22 cellular contexts compared by ENCODE assay signal in the genomic region with DNA sequence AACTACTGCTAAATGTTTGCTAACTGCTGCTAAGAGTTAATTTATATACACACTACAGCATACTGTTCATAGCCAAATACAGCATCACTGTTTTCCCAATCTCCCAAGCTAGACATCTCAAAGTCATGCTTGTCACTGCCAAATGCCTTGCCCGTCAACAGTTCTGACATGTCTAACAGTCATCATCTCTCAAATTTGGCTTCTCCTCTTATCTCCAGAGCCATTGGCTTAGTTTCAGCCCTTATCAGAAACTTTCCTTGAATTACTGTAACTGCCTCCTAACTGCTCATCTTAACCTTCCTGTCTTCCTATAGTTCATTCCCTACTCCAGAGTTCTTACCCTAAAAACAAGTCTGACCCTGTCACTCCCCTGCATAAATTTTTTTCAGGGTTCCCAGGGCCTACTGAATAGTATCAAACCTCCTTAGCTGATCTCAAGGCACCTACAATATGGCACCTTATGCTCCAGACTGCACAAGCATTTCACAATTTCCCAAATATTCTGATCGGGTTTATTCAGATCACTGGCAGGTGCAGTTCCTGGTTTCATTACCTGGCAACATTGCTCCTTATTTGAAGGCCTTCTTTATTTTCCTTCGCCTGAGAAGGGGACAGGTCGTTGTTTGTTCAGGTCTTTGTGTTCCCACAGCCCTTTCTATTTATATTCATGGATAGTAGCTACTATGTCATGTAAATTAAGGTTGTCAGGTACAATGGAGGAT. TPM values are rescaled to one million over a fixed set of nuclear protein-coding genes. Genes with fewer than 3 reads are reported as not detected.
DNase-seq lines count a peak whose midpoint lies in the region; ATAC-seq, FAIRE-seq and TF ChIP-seq lines count a peak whose summit lies in the region.
"Had no signal": no experiment of that assay in that cellular context is flagged by ENCODE, and none has a peak within 500 bp of the region (broad histone marks: within the 10 kb centered on the region; RNA-seq: fewer than 3 reads in every experiment).

No MANE protein-coding gene starts in this region.

- in situ Hi-C loops in K562 (cut with MboI) (no loop called here), HepG2 (cut with HindIII; ENCODE audit: extremely low pct_ligation_motif_present, low pct_unique_long_range_greater_than_20kb) (no loop called here)

- H3K36me3 ChIP-seq in K562 (ENCODE audit: control insufficient read depth, insufficient read depth, low read length) (no peaks in the 10 kb centered on the region), mesendoderm (ENCODE audit: control insufficient read depth, insufficient read depth, low read length) (no peaks in the 10 kb centered on the region), HepG2 (replicated peaks in 1 of 2; ENCODE audit: control insufficient read depth in 1 of 2, insufficient read depth in 2 of 2, low read length in 2 of 2) (no peaks in the 10 kb centered on the region)
- no peaks in the 10 kb centered on the region for H3K36me3 ChIP-seq in naive thymus-derived CD4-positive, alpha-beta T cell (ENCODE audit: control insufficient read depth in 2 of 3, insufficient read depth in 3 of 3, low read length in 3 of 3)
- H3K36me3 ChIP-seq: SJSA1 had no signal

- H3K79me2 ChIP-seq in K562 (ENCODE audit: control insufficient read depth, insufficient read depth, low read length) (no peaks in the 10 kb centered on the region), mesendoderm (ENCODE audit: control insufficient read depth, insufficient read depth, low read length) (no peaks in the 10 kb centered on the region), HepG2 (ENCODE audit: insufficient read depth, low read length) (no peaks in the 10 kb centered on the region)

- H3K27me3 Mint-ChIP-seq in naive thymus-derived CD4-positive, alpha-beta T cell, result no peaks in the 10 kb centered on the region

- peaks cover 0 to 8% (median 0%) of the 10 kb centered on the region in 11 donors for H3K9me3 Mint-ChIP-seq in naive thymus-derived CD4-positive, alpha-beta T cell

- H2BK120ac ChIP-seq in mesendoderm (ENCODE audit: low read depth, low read length), result no peak overlapping the region

- H3K4me3 Mint-ChIP-seq in naive thymus-derived CD4-positive, alpha-beta T cell, result no peak overlapping the region
- H3K4me3 Mint-ChIP-seq: H9 had no signal

- CTCF ChIA-PET in K562 (lab: Yijun Ruan, JAX; ENCODE audit: low intra/inter-chr PET ratio) (no interaction called here), HepG2 (lab: Yijun Ruan, JAX; ENCODE audit: low intra/inter-chr PET ratio, low total read pairs) (no interaction called here)
- CTCF ChIA-PET in naive thymus-derived CD4-positive, alpha-beta T cell (lab: Charles Lee), result no interaction called here

- H3K27ac Mint-ChIP-seq in naive thymus-derived CD4-positive, alpha-beta T cell, result no peak overlapping the region

- TF ChIP-seq RAD21 in K562 (CRISPR knock-in tag; conservative IDR thresholded peaks at IDR 0.05 in 1 of 2, IDR thresholded peaks at IDR 0.05 in 1 of 2) (0 out of 4 replicates have a peak, but pooled peaks of 1 of the 2 experiments have one; percentile 8), HepG2 (CRISPR knock-in tag; IDR thresholded peaks at IDR 0.05) (no peak)

- no peaks in the 10 kb centered on the region for H3K79me1 ChIP-seq in mesendoderm (ENCODE audit: low read length)

- no peak overlapping the region for H2BK15ac ChIP-seq in mesendoderm (replicated peaks; ENCODE audit: low read depth)

- no peak overlapping the region for H4K5ac ChIP-seq in mesendoderm (ENCODE audit: low read length)

- no peak overlapping the region for H3K23ac ChIP-seq in mesendoderm (ENCODE audit: low read length)

- H3K9me3 ChIP-seq in K562 (replicated peaks; ENCODE audit: control insufficient read depth, insufficient read depth, low read depth, low read length) (no peaks in the 10 kb centered on the region), HepG2 (ENCODE audit: low read length) (no peaks in the 10 kb centered on the region)
- no peaks in the 10 kb centered on the region for H3K9me3 ChIP-seq in naive thymus-derived CD4-positive, alpha-beta T cell (ENCODE audit: control insufficient read depth in 2 of 3, low read length in 3 of 3)
- H3K9me3 ChIP-seq: Caco-2, SJSA1 had no signal

- DNase-seq in NCI-H748 (lab: John Stamatoyannopoulos, UW; ENCODE audit: unreplicated experiment), result peak; percentile 43
- no peak for DNase-seq in NCI-H748 treated with DMSO at 0.1 percent for 48 hours (lab: John Stamatoyannopoulos, UW)
- DNase-seq in NCI-H2029 (lab: John Stamatoyannopoulos, UW), result peak; percentile 27
- peak; percentile 32 to 78 (median 49) for DNase-seq in K562 (ENCODE audit: extremely low read depth in 1 of 4, low spot score in 3 of 4)
- DNase-seq in mesendoderm, result no peak
- DNase-seq in HepG2 (ENCODE audit: low spot score), result no peak
- DNase-seq in DMS153 (lab: John Stamatoyannopoulos, UW), result no peak
- no peak for DNase-seq in naive thymus-derived CD4-positive, alpha-beta T cell
- DNase-seq: Caco-2, DMS53, H9, KG1, NCI-H1092, NCI-H187 treated with DMSO at 0.1 percent for 48 hours, NCI-H446, RPMI8226, SW 1271 had no signal

- no peak overlapping the region for H2AK5ac ChIP-seq in mesendoderm (ENCODE audit: low read length)

- POLR2A ChIA-PET in K562 (lab: Yijun Ruan, JAX), result interaction anchor here (0.6 to 1.5 kb wide), 4 partner anchors 9 to 22 kb away, joined by 3 to 4 read pairs (median 4); no protein-coding TSS in a partner anchor
- POLR2A ChIA-PET in HepG2 (lab: Yijun Ruan, JAX), result no interaction called here
- POLR2A ChIA-PET in naive thymus-derived CD4-positive, alpha-beta T cell (lab: Charles Lee), result no interaction called here

- H3K9ac ChIP-seq in K562 (ENCODE audit: insufficient read depth in 1 of 2, low read depth in 2 of 2, low read length in 2 of 2) (peak overlapping the region in 1 of 2 experiments; percentile 31; a peak in 1 of 4 replicates), mesendoderm (ENCODE audit: low read length) (no peak overlapping the region), HepG2 (ENCODE audit: insufficient read depth, low read depth, low read length) (no peak overlapping the region)

- no TSS peak for BruUV-seq in K562 (replicated peaks; lab: Mats Ljungman, UMichigan)
- BruUV-seq in HepG2 (replicated peaks; lab: Mats Ljungman, UMichigan), result no TSS peak

- no peak overlapping the region for H4K8ac ChIP-seq in mesendoderm (ENCODE audit: low read depth, low read length)

- TF ChIP-seq POLR2A in K562 (conservative IDR thresholded peaks at IDR 0.05), result no peak
- no peak for TF ChIP-seq POLR2A in HepG2 (IDR thresholded peaks at IDR 0.05; ENCODE audit: insufficient read depth in 1 of 2, low read depth in 2 of 2, low read length in 2 of 2)

- intact Hi-C loops in K562 (cut with micrococcal nuclease), result no loop called here
- intact Hi-C loops in HepG2 (cut with micrococcal nuclease; ENCODE audit: unreplicated experiment), result no loop called here
- intact Hi-C loops in naive thymus-derived CD4-positive, alpha-beta T cell (cut with micrococcal nuclease), result loop anchor here in 1 of 2 donors (5.0 kb wide), 1 partner anchor 423 kb away; no protein-coding TSS in a partner anchor

- H3K4me1 ChIP-seq in K562 (replicated peaks in 1 of 2; ENCODE audit: control insufficient read depth in 2 of 2, insufficient read depth in 2 of 2, low read length in 2 of 2), result peaks cover 9 to 33% of the 10 kb centered on the region in 2 experiments; a peak in 4 of 5 replicates
- H3K4me1 ChIP-seq in mesendoderm (ENCODE audit: control insufficient read depth, low read depth, low read length), result no peaks in the 10 kb centered on the region
- H3K4me1 ChIP-seq in HepG2 (ENCODE audit: insufficient read depth, low read length), result peaks cover 27% of the 10 kb centered on the region
- no peaks in the 10 kb centered on the region for H3K4me1 ChIP-seq in naive thymus-derived CD4-positive, alpha-beta T cell (ENCODE audit: control insufficient read depth in 2 of 2, insufficient read depth in 2 of 2, low read length in 2 of 2)

- no peaks in the 10 kb centered on the region for H3K9me1 ChIP-seq in K562 (ENCODE audit: control insufficient read depth, insufficient read depth, low read length)

- WGBS in K562 (ENCODE audit: insufficient coverage, low coverage, missing lambda C conversion rate), result 18% methylated on average over 4 of the region's 4 CpGs
- WGBS in mesendoderm (ENCODE audit: extremely low coverage, insufficient coverage, low lambda C conversion rate), result no CpG with 5 or more reads among the region's 4 CpGs
- 76% methylated on average over 4 of the region's 4 CpGs for WGBS in HepG2 (ENCODE audit: low lambda C conversion rate)

- peaks cover 0 to 6% (median 0%) of the 10 kb centered on the region in 5 donors for H3K36me3 Mint-ChIP-seq in naive thymus-derived CD4-positive, alpha-beta T cell

- H3K4ac ChIP-seq in mesendoderm (ENCODE audit: low read depth, low read length), result peak overlapping the region; percentile 36

- H3K4me1 Mint-ChIP-seq in naive thymus-derived CD4-positive, alpha-beta T cell, result peaks cover 0 to 6% (median 3%) of the 10 kb centered on the region in 7 donors

- H3K4me2 ChIP-seq in K562 (ENCODE audit: insufficient read depth, low read length) (peak overlapping the region; percentile 55), mesendoderm (ENCODE audit: low read length) (no peak overlapping the region), HepG2 (ENCODE audit: low read depth, low read length) (no peak overlapping the region)

- no peak overlapping the region for H3K18ac ChIP-seq in mesendoderm (ENCODE audit: low read length)

- ATAC-seq in K562, result peak; percentile 86
- ATAC-seq in HepG2, result no peak
- no peak for ATAC-seq in naive thymus-derived CD4-positive, alpha-beta T cell

- H3K4me3 ChIP-seq in K562 (no peak overlapping the region), mesendoderm (ENCODE audit: low read length) (no peak overlapping the region), HepG2 (replicated peaks in 1 of 3; ENCODE audit: insufficient read depth in 1 of 3, low read depth in 2 of 3, low read length in 3 of 3) (no peak overlapping the region)
- no peak overlapping the region for H3K4me3 ChIP-seq in naive thymus-derived CD4-positive, alpha-beta T cell (ENCODE audit: low read length)
- H3K4me3 ChIP-seq: SJSA1 had no signal

- no peak overlapping the region for H2BK5ac ChIP-seq in mesendoderm (ENCODE audit: low read length)

- H4K20me1 ChIP-seq in K562 (replicated peaks; ENCODE audit: control insufficient read depth, insufficient read depth, low read length) (no peaks in the 10 kb centered on the region), HepG2 (ENCODE audit: insufficient read depth, low read length) (no peaks in the 10 kb centered on the region)

- FAIRE-seq in K562 (lab: Jason Lieb, UNC) (peak; percentile 91), HepG2 (lab: Jason Lieb, UNC) (no peak)
- FAIRE-seq: A204.1 had no signal

- H3K27ac ChIP-seq in K562 (ENCODE audit: extremely low read depth, low read depth, low read length) (peak overlapping the region; percentile 60), mesendoderm (ENCODE audit: low read depth, low read length) (no peak overlapping the region), HepG2 (ENCODE audit: extremely low read length, insufficient read depth, low read length) (no peak overlapping the region)
- H3K27ac ChIP-seq in naive thymus-derived CD4-positive, alpha-beta T cell (ENCODE audit: low read depth, low read length), result no peak overlapping the region
- H3K27ac ChIP-seq: C4-2B, SJSA1 had no signal

- H3K27me3 ChIP-seq in K562 (ENCODE audit: control insufficient read depth in 2 of 2, insufficient read depth in 2 of 2, low read length in 2 of 2) (no peaks in the 10 kb centered on the region), mesendoderm (ENCODE audit: insufficient read depth, low read length, poor library complexity) (no peaks in the 10 kb centered on the region), HepG2 (ENCODE audit: control insufficient read depth in 1 of 2, insufficient read depth in 2 of 2, low read length in 2 of 2) (no peaks in the 10 kb centered on the region)
- H3K27me3 ChIP-seq in naive thymus-derived CD4-positive, alpha-beta T cell (ENCODE audit: control insufficient read depth in 2 of 2, insufficient read depth in 2 of 2, low read length in 2 of 2), result no peaks in the 10 kb centered on the region
- H3K27me3 ChIP-seq: SJSA1 had no signal

- H2AFZ ChIP-seq in K562 (ENCODE audit: low read depth, low read length) (peak overlapping the region; percentile 54; the same call in 1 of the 2 replicates), HepG2 (ENCODE audit: low read length) (no peak overlapping the region)

- peak; percentile 96 for TF ChIP-seq EP300 in K562 (IDR thresholded peaks at IDR 0.05; ENCODE audit: low read length)
- TF ChIP-seq EP300 in HepG2 (IDR thresholded peaks at IDR 0.05; ENCODE audit: low read depth in 2 of 2, low read length in 2 of 2), result no peak
- no peak for TF ChIP-seq EP300 in HepG2 (CRISPR knock-in tag; IDR thresholded peaks at IDR 0.05; ENCODE audit: borderline replicate concordance)

- no peak overlapping the region for H3K56ac ChIP-seq in mesendoderm (ENCODE audit: low read length)

- no peak for TF ChIP-seq CTCF in K562 (IDR thresholded peaks at IDR 0.05 in 2 of 3, conservative IDR thresholded peaks at IDR 0.05 in 1 of 3; ENCODE audit: insufficient read depth in 2 of 3, low read depth in 1 of 3, low read length in 3 of 3)
- no peak for TF ChIP-seq CTCF in HepG2 (CRISPR knock-in tag; IDR thresholded peaks at IDR 0.05)

RNA-seq across cellular contexts. Expression of gene ANKRD55, which starts 55.9 kb away (rescaled TPM):
- total RNA-seq in K562 (2011; cell fraction: chromatin; rRNA removed; ENCODE audit: low replicate concordance), result 2.5 and 3.5 TPM in 2 replicates
- total RNA-seq in K562 (2011; cell fraction: nucleolus; rRNA removed), result 0.92 and 2.2 TPM in 2 replicates
- total RNA-seq in K562 (2011; cell fraction: nucleoplasm; rRNA removed), result 1.6 and 2.2 TPM in 2 replicates
- 4.4 and 4.8 TPM in 2 replicates for total RNA-seq in K562 (2014; rRNA removed)
- total RNA-seq in K562 (2014; rRNA removed; fragmentation: Illumina TruSeq; extraction: Trizol), result 3.2 and 3.5 TPM in 2 replicates
- 7.1 and 7.5 TPM in 2 replicates for total RNA-seq in K562 (2015; rRNA removed; fragmentation: Illumina TruSeq; extraction: Trizol)
- 3.4 and 3.6 TPM in 2 replicates for total RNA-seq in K562 (2021)
- polyA plus RNA-seq in K562 (2011; rRNA removed), result 2.3 and 10.6 TPM in 2 replicates
- polyA plus RNA-seq in K562 (2011; cell fraction: cytosol; rRNA removed), result 2.2 and 8.9 TPM in 2 replicates
- 1.2 and 6.2 TPM in 2 replicates for polyA plus RNA-seq in K562 (2011; cell fraction: nucleus; rRNA removed)
- 8.3 and 11.9 TPM in 2 replicates for polyA plus RNA-seq in K562 (2012)
- polyA plus RNA-seq in K562 (2014; fragmentation: Illumina TruSeq; extraction: Trizol), result 5.8 and 6.5 TPM in 2 replicates
- polyA plus RNA-seq in K562 (2014; fragmentation: Nextera tagmentation; extraction: Ambion mirVana), result 10 to 100 TPM in 1 of 2 experiments, 1 to 10 TPM in 1; 10.0 to 10.2 TPM
- polyA plus RNA-seq in K562 (2014; rRNA removed), result 4.6 TPM in 2 replicates
- 2.0 and 11.6 TPM in 2 replicates for polyA minus RNA-seq in K562 (2011; rRNA and poly(A)+ RNA removed)
- 4.0 TPM in 1 of 2 replicates, not detected in the other for polyA minus RNA-seq in K562 (2011; cell fraction: cytosol; rRNA and poly(A)+ RNA removed)
- 1.2 and 3.1 TPM in 2 replicates for polyA minus RNA-seq in K562 (2011; cell fraction: nucleus; rRNA and poly(A)+ RNA removed)
- polyA plus RNA-seq in mesendoderm (2013, experiment 1 of 2), result 0.10 TPM
- 0.08 TPM for polyA plus RNA-seq in mesendoderm (2013, experiment 2 of 2)
- 0.11 and 0.31 TPM in 2 replicates for total RNA-seq in HepG2 (2016; rRNA removed; fragmentation: Illumina TruSeq; extraction: Trizol)
- total RNA-seq in HepG2 (2016; cell fraction: cytosol; rRNA removed; fragmentation: Illumina TruSeq; extraction: Trizol; ENCODE audit: low read depth), result not detected in 2 replicates
- total RNA-seq in HepG2 (2016; cell fraction: insoluble cytoplasmic fraction; rRNA removed; fragmentation: Illumina TruSeq; extraction: Trizol), result 0.17 TPM in 1 of 2 replicates, not detected in the other
- 0.24 and 0.31 TPM in 2 replicates for total RNA-seq in HepG2 (2016; cell fraction: membrane; rRNA removed; fragmentation: Illumina TruSeq; extraction: Trizol)
- 0.25 TPM in 1 of 2 replicates, not detected in the other for total RNA-seq in HepG2 (2016; cell fraction: nucleus; rRNA removed; fragmentation: Illumina TruSeq; extraction: Trizol)
- 0.10 and 0.28 TPM in 2 replicates for polyA plus RNA-seq in HepG2 (2011; rRNA removed)
- 0.12 and 0.13 TPM in 2 replicates for polyA plus RNA-seq in HepG2 (2011; cell fraction: cytosol; rRNA removed)
- 0.09 and 0.18 TPM in 2 replicates for polyA plus RNA-seq in HepG2 (2011; cell fraction: nucleus; rRNA removed)
- 0.12 TPM in 1 of 2 replicates, not detected in the other for polyA plus RNA-seq in HepG2 (2012)
- 0.15 and 0.29 TPM in 2 replicates for polyA plus RNA-seq in HepG2 (2016; cell fraction: cytosol; fragmentation: Illumina TruSeq; extraction: Trizol; ENCODE audit: low read depth)
- polyA plus RNA-seq in HepG2 (2016; cell fraction: insoluble cytoplasmic fraction; fragmentation: Illumina TruSeq; extraction: Trizol; ENCODE audit: low read depth), result 0.40 and 0.46 TPM in 2 replicates
- 0.19 and 0.24 TPM in 2 replicates for polyA plus RNA-seq in HepG2 (2016; cell fraction: membrane; fragmentation: Illumina TruSeq; extraction: Trizol; ENCODE audit: low read depth)
- polyA plus RNA-seq in HepG2 (2016; cell fraction: nucleus; fragmentation: Illumina TruSeq; extraction: Trizol; ENCODE audit: insufficient read depth, low read depth), result 0.31 TPM in 1 of 2 replicates, not detected in the other
- 0.21 TPM in 1 of 2 replicates, not detected in the other for polyA minus RNA-seq in HepG2 (2011; rRNA and poly(A)+ RNA removed; ENCODE audit: low replicate concordance)
- polyA minus RNA-seq in HepG2 (2011; cell fraction: cytosol; rRNA and poly(A)+ RNA removed), result not detected in 2 replicates
- polyA minus RNA-seq in HepG2 (2011; cell fraction: nucleus; rRNA and poly(A)+ RNA removed), result not detected in 2 replicates
- 10 to 100 TPM in 4 of 5 experiments, 1 to 10 TPM in 1; 7.1 to 26.4 (median 23.8) TPM for total RNA-seq in naive thymus-derived CD4-positive, alpha-beta T cell
- polyA plus RNA-seq in naive thymus-derived CD4-positive, alpha-beta T cell, result 10 to 100 TPM; 48.2 to 89.7 TPM
- total RNA-seq: H9, HT1080, OCI-LY7, SJSA1 had no signal

Comparison
In these comparisons a context has a peak if more than half of its experiments do, and no peak if none do; other contexts are left out.
1. DNase-seq: peak in NCI-H748 (single experiment), NCI-H2029 (single experiment) and K562 (4 of 4); none in NCI-H748 treated with DMSO at 0.1 percent for 48 hours (single experiment), mesendoderm (single experiment), HepG2 (single experiment), DMS153 (single experiment) and naive thymus-derived CD4-positive, alpha-beta T cell (0 of 9).